Comparison of ENCODE assay signal across 1 cellular context in the genomic region with DNA sequence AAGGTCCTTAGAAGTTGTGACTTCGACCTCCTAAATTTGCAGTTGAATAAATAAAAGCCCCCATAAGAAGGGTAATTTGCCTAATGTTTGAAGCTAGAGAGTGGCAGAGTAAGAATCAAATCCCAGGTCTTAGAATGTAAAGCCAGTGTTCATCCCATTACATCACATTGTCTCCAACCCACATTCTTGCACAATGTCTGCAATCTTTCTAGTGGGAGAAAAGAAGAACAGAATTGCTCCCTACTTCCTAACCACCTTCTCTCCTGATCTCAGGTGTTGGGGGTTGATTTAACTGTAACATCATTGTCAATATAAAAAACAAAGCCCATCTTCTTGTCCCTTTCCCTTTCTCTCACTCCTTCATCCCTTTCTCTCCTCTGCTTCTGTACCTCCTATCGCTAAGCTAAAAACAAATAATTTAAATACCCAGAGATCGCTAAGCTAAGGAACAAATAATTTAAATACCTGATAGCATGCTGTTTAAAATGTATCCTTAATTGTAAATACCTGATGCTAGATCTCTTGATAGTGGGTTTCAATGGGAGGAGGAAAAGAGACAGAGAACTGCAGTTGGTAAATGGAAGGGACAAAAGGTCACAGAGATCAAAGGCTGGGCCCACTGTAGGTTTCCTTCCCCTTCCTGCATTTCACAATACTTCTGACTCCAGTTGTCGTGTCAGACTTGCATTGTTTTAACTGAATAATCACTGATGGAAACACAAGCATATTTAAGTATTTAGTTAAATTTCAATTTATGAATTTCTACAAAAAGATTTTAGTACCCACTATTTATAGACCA.
TF ChIP-seq lines count a peak whose summit lies in the region.

No MANE protein-coding gene starts in this region.

TF ChIP-seq in K562, 482 proteins besides CTCF, POLR2A, EP300 and RAD21 (continued from another document):
- TF ChIP-seq, protein P1, sequence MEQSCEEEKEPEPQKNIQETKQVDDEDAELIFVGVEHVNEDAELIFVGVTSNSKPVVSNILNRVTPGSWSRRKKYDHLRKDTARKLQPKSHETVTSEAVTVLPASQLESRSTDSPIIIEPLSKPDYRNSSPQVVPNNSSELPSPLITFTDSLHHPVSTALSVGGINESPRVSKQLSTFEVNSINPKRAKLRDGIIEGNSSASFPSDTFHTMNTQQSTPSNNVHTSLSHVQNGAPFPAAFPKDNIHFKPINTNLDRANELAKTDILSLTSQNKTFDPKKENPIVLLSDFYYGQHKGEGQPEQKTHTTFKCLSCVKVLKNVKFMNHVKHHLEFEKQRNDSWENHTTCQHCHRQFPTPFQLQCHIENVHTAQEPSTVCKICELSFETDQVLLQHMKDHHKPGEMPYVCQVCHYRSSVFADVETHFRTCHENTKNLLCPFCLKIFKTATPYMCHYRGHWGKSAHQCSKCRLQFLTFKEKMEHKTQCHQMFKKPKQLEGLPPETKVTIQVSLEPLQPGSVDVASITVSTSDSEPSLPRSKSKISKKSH (CRISPR knock-in tag; IDR thresholded peaks at IDR 0.05): no peak
